In the genomic region with DNA sequence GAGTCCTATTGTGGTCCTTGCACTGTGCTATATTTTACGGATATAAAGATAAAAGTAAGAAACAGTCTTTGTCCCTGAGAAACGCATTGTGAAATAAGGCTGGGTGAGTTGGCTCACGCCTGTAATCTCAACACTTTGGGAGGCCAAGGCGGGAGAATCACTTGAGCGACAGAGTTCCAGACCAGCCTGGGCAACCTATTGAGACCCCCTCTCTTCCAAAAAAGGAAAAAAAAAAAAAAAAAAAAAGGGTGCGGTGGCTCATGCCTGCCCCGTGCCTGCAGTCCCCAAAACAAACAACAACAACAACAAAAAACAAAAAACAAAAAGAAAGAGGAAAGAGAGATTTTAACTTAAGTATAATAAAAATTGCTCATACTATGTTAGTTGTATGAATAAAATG, we compare ENCODE assay signal across 1 cellular context.
TF ChIP-seq lines count a peak whose summit lies in the region.

No MANE protein-coding gene starts in this region.

TF ChIP-seq in K562, 482 proteins besides CTCF, POLR2A, EP300 and RAD21 (continued from another document):
- TF ChIP-seq ZNF23 (CRISPR knock-in tag; IDR thresholded peaks at IDR 0.05) (no peak), BCOR (IDR thresholded peaks at IDR 0.05) (no peak), ZNF77 (CRISPR knock-in tag; IDR thresholded peaks at IDR 0.05) (no peak)
